In genomic region chrX:71671938-71672337, GRCh38 we compare ENCODE assay signal across 17 cellular contexts. TPM values are rescaled to one million over a fixed set of nuclear protein-coding genes. Genes with fewer than 3 reads are reported as not detected.
DNase-seq lines count a peak whose midpoint lies in the region; ATAC-seq and TF ChIP-seq lines count a peak whose summit lies in the region.
"Had no signal": no experiment of that assay in that cellular context is flagged by ENCODE, and none has a peak within 500 bp of the region (broad histone marks: within the 10 kb centered on the region; RNA-seq: fewer than 3 reads in every experiment).

No MANE protein-coding gene starts in this region.

- no peak overlapping the region for H3K4me3 ChIP-seq in right atrium auricular region
- H3K4me3 ChIP-seq in spleen, result no peak overlapping the region
- no peak overlapping the region for H3K4me3 ChIP-seq in breast epithelium
- H3K4me3 ChIP-seq: BLaER1 had no signal

- TF ChIP-seq CTCF in right atrium auricular region (IDR thresholded peaks at IDR 0.05), result no peak
- no peak for TF ChIP-seq CTCF in WTC11 (IDR thresholded peaks at IDR 0.05)
- TF ChIP-seq CTCF in spleen (IDR thresholded peaks at IDR 0.05 in 8 of 11, conservative IDR thresholded peaks at IDR 0.05 in 3 of 11), result no peak
- TF ChIP-seq CTCF in breast epithelium (IDR thresholded peaks at IDR 0.05), result no peak

- ATAC-seq in Right ventricle myocardium superior (ENCODE audit: poor library complexity) (no peak), WTC11 (no peak), GM18511 (IDR thresholded peaks at IDR 0.05; ENCODE audit: unreplicated experiment) (no peak)

- peaks cover 19% of the 10 kb centered on the region for H3K4me1 Mint-ChIP-seq in activated CD4-positive, alpha-beta T cell treated with anti-CD3 and anti-CD28 coated beads, Interleukin-2, amount 10 ng/mL, durations not matched to agents 7 days and 5 days
- no peaks in the 10 kb centered on the region for H3K4me1 Mint-ChIP-seq in WTC11

- WGBS in spleen, 5 donors, result 83 to 92% (median 87%) methylated on average over 8 to 11 of the region's 11 CpGs

- no peak for DNase-seq in activated CD4-positive, alpha-beta T cell treated with anti-CD3 and anti-CD28 coated beads, Interleukin-2, amount 10 ng/mL, durations not matched to agents 7 days and 5 days
- DNase-seq in activated CD4-positive, alpha-beta T cell treated with anti-CD3 and anti-CD28 coated beads for 4 hours, result no peak
- peak; percentile 21 for DNase-seq in right atrium auricular region (ENCODE audit: low spot score)
- DNase-seq in Right ventricle myocardium superior, result no peak
- DNase-seq in WTC11 (ENCODE audit: low spot score), result no peak
- peak; percentile 36 for DNase-seq in spleen
- DNase-seq in breast epithelium (ENCODE audit: low spot score in 2 of 2), result no peak
- DNase-seq: 8988T; AML-193; Caco-2; CD8-positive, alpha-beta memory T cell; GDM1; HCEC 1CT; HFFc6 had no signal

- CTCF ChIA-PET in activated CD4-positive, alpha-beta T cell treated with anti-CD3 and anti-CD28 coated beads, Interleukin-2, amount 10 ng/mL, durations not matched to agents 7 days and 5 days (lab: Charles Lee), result no interaction called here
- CTCF ChIA-PET in WTC11 (lab: Charles Lee), result no interaction called here

- no peak overlapping the region for H3K4me3 Mint-ChIP-seq in activated CD4-positive, alpha-beta T cell treated with anti-CD3 and anti-CD28 coated beads, Interleukin-2, amount 10 ng/mL, durations not matched to agents 7 days and 5 days
- H3K4me3 Mint-ChIP-seq in WTC11, result no peak overlapping the region
- H3K4me3 Mint-ChIP-seq: HFFc6 had no signal

- H3K27ac ChIP-seq in right atrium auricular region, result no peak overlapping the region
- no peak overlapping the region for H3K27ac ChIP-seq in spleen
- H3K27ac ChIP-seq in breast epithelium, result no peak overlapping the region
- H3K27ac ChIP-seq: BLaER1 had no signal

- intact Hi-C loops in Right ventricle myocardium superior (cut with DNase I) (no loop called here), spleen (cut with DNase I; ENCODE audit: low total_unique reads) (no loop called here), breast epithelium (cut with DNase I; ENCODE audit: low total_unique reads) (no loop called here)

- no peak for TF ChIP-seq POLR2A in spleen (IDR thresholded peaks at IDR 0.05)
- TF ChIP-seq POLR2A in breast epithelium (IDR thresholded peaks at IDR 0.05), result no peak

- H3K36me3 Mint-ChIP-seq in activated CD4-positive, alpha-beta T cell treated with anti-CD3 and anti-CD28 coated beads, Interleukin-2, amount 10 ng/mL, durations not matched to agents 7 days and 5 days (ENCODE audit: low read depth), result no peaks in the 10 kb centered on the region
- no peaks in the 10 kb centered on the region; the same call in 1 of the 2 replicates for H3K36me3 Mint-ChIP-seq in WTC11
- H3K36me3 Mint-ChIP-seq: CD8-positive, alpha-beta memory T cell had no signal

- peaks cover 5% of the 10 kb centered on the region for H3K27me3 Mint-ChIP-seq in activated CD4-positive, alpha-beta T cell treated with anti-CD3 and anti-CD28 coated beads, Interleukin-2, amount 10 ng/mL, durations not matched to agents 7 days and 5 days
- no peaks in the 10 kb centered on the region for H3K27me3 Mint-ChIP-seq in WTC11 (ENCODE audit: low read depth)

- H3K9me3 ChIP-seq in right atrium auricular region (no peaks in the 10 kb centered on the region), spleen (no peaks in the 10 kb centered on the region), breast epithelium (peaks cover 0 to 4% of the 10 kb centered on the region in 2 donors)
- H3K9me3 ChIP-seq: Caco-2 had no signal

- POLR2A ChIA-PET in activated CD4-positive, alpha-beta T cell treated with anti-CD3 and anti-CD28 coated beads, Interleukin-2, amount 10 ng/mL, durations not matched to agents 7 days and 5 days (lab: Charles Lee), result no interaction called here
- POLR2A ChIA-PET in WTC11 (lab: Charles Lee), result no interaction called here

- H3K27me3 ChIP-seq in right atrium auricular region, result no peaks in the 10 kb centered on the region
- peaks cover 0 to 5% (median 0%) of the 10 kb centered on the region in 7 donors for H3K27me3 ChIP-seq in spleen (replicated peaks in 1 of 7)
- peaks cover 0 to 31% of the 10 kb centered on the region in 2 donors for H3K27me3 ChIP-seq in breast epithelium

- peak overlapping the region; percentile 33 for H3K27ac Mint-ChIP-seq in activated CD4-positive, alpha-beta T cell treated with anti-CD3 and anti-CD28 coated beads, Interleukin-2, amount 10 ng/mL, durations not matched to agents 7 days and 5 days
- 0 out of 2 replicates have a peak overlapping the region, but pooled peaks have one; percentile 34 for H3K27ac Mint-ChIP-seq in WTC11
- H3K27ac Mint-ChIP-seq: HFFc6 had no signal

- H3K9me3 Mint-ChIP-seq in activated CD4-positive, alpha-beta T cell treated with anti-CD3 and anti-CD28 coated beads, Interleukin-2, amount 10 ng/mL, durations not matched to agents 7 days and 5 days, result no peaks in the 10 kb centered on the region
- H3K9me3 Mint-ChIP-seq in WTC11, result peaks cover 7% of the 10 kb centered on the region; the same call in 1 of the 2 replicates
- H3K9me3 Mint-ChIP-seq: CD8-positive, alpha-beta memory T cell; HFFc6 had no signal

- H3K36me3 ChIP-seq in right atrium auricular region (no peaks in the 10 kb centered on the region), spleen (no peaks in the 10 kb centered on the region), breast epithelium (no peaks in the 10 kb centered on the region)
- H3K36me3 ChIP-seq: BLaER1 had no signal

- no peaks in the 10 kb centered on the region for H3K4me1 ChIP-seq in right atrium auricular region
- no peaks in the 10 kb centered on the region for H3K4me1 ChIP-seq in spleen
- no peaks in the 10 kb centered on the region for H3K4me1 ChIP-seq in breast epithelium
- H3K4me1 ChIP-seq: Caco-2 had no signal

TF ChIP-seq in WTC11, 78 proteins besides CTCF, POLR2A, EP300 and RAD21:
- TF ChIP-seq SOX15 (CRISPR knock-in tag; IDR thresholded peaks at IDR 0.05) (no peak), SMAD4 (CRISPR knock-in tag; IDR thresholded peaks at IDR 0.05) (no peak), USF1 (CRISPR knock-in tag; IDR thresholded peaks at IDR 0.05) (no peak), ZNF423 (CRISPR knock-in tag; IDR thresholded peaks at IDR 0.05) (no peak), CREM (CRISPR knock-in tag; IDR thresholded peaks at IDR 0.05) (no peak), GTF2I (CRISPR knock-in tag; conservative IDR thresholded peaks at IDR 0.05) (no peak), MLX (CRISPR knock-in tag; IDR thresholded peaks at IDR 0.05) (no peak)
- TF ChIP-seq, protein P1, sequence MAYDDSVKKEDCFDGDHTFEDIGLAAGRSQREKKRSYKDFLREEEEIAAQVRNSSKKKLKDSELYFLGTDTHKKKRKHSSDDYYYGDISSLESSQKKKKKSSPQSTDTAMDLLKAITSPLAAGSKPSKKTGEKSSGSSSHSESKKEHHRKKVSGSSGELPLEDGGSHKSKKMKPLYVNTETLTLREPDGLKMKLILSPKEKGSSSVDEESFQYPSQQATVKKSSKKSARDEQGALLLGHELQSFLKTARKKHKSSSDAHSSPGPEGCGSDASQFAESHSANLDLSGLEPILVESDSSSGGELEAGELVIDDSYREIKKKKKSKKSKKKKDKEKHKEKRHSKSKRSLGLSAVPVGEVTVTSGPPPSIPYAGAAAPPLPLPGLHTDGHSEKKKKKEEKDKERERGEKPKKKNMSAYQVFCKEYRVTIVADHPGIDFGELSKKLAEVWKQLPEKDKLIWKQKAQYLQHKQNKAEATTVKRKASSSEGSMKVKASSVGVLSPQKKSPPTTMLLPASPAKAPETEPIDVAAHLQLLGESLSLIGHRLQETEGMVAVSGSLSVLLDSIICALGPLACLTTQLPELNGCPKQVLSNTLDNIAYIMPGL (CRISPR knock-in tag; IDR thresholded peaks at IDR 0.05), result no peak
- TF ChIP-seq, protein P2, sequence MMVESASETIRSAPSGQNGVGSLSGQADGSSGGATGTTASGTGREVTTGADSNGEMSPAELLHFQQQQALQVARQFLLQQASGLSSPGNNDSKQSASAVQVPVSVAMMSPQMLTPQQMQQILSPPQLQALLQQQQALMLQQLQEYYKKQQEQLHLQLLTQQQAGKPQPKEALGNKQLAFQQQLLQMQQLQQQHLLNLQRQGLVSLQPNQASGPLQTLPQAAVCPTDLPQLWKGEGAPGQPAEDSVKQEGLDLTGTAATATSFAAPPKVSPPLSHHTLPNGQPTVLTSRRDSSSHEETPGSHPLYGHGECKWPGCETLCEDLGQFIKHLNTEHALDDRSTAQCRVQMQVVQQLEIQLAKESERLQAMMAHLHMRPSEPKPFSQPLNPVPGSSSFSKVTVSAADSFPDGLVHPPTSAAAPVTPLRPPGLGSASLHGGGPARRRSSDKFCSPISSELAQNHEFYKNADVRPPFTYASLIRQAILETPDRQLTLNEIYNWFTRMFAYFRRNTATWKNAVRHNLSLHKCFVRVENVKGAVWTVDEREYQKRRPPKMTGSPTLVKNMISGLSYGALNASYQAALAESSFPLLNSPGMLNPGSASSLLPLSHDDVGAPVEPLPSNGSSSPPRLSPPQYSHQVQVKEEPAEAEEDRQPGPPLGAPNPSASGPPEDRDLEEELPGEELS (CRISPR knock-in tag; IDR thresholded peaks at IDR 0.05), result no peak
TF ChIP-seq in WTC11: peak in this region for 0.

RNA-seq across cellular contexts. Expression of gene CXorf49, which starts 46.1 kb away (rescaled TPM):
- not detected for total RNA-seq in activated CD4-positive, alpha-beta T cell treated with anti-CD3 and anti-CD28 coated beads, Interleukin-2, amount 10 ng/mL, durations not matched to agents 7 days and 5 days
- total RNA-seq in right atrium auricular region (not detected), Right ventricle myocardium superior (not detected), WTC11 (2021) (not detected in 3 replicates), spleen (not detected), breast epithelium (not detected)
- polyA plus RNA-seq in spleen, result not detected
- total RNA-seq: Caco-2; CD8-positive, alpha-beta memory T cell; H1; HFFc6 had no signal
- polyA plus RNA-seq: CD8-positive, alpha-beta memory T cell; H1 had no signal

RNA-seq across cellular contexts. Expression of gene CXCR3, which starts 53.6 kb away (rescaled TPM):
- 10 to 100 TPM; 68.2 to 73.5 TPM for total RNA-seq in activated CD4-positive, alpha-beta T cell treated with anti-CD3 and anti-CD28 coated beads, Interleukin-2, amount 10 ng/mL, durations not matched to agents 7 days and 5 days
- total RNA-seq in right atrium auricular region (under 1 TPM in 1 of 2 donors, not detected in 1; 0.20 TPM), Right ventricle myocardium superior (0.22 TPM), WTC11 (2021) (0.11 TPM in 1 of 3 replicates, not detected in the others), spleen (1 to 10 TPM; 5.6 to 9.4 (median 8.5) TPM), breast epithelium (not detected)
- polyA plus RNA-seq in spleen, result 10 to 100 TPM in 1 of 3 donors, 1 to 10 TPM in 2; 4.4 to 13.9 (median 6.4) TPM
- total RNA-seq: Caco-2, H1, HFFc6 had no signal
- polyA plus RNA-seq: H1 had no signal

Comparison
In these comparisons a context has a peak if more than half of its experiments do, and no peak if none do; other contexts are left out.
1. DNase-seq: peak in right atrium auricular region (single experiment) and spleen (single experiment); none in activated CD4-positive, alpha-beta T cell treated with anti-CD3 and anti-CD28 coated beads, Interleukin-2, amount 10 ng/mL, durations not matched to agents 7 days and 5 days (single experiment), activated CD4-positive, alpha-beta T cell treated with anti-CD3 and anti-CD28 coated beads for 4 hours (0 of 2), Right ventricle myocardium superior (single experiment), WTC11 (single experiment) and breast epithelium (0 of 2).
2. RNA of gene CXCR3, which starts 53.6 kb away (total RNA-seq): 68.2 to 73.5 TPM in activated CD4-positive, alpha-beta T cell treated with anti-CD3 and anti-CD28 coated beads, Interleukin-2, amount 10 ng/mL, durations not matched to agents 7 days and 5 days; 5.6 to 9.4 TPM in spleen, 0.22 TPM in Right ventricle myocardium superior (single experiment), 0.20 TPM in right atrium auricular region, 0.11 TPM in WTC11 and not detected in breast epithelium; every median in the first group is over 4 times any median in the second.